ENCODE assay signal across 8 cellular contexts in the genomic region with DNA sequence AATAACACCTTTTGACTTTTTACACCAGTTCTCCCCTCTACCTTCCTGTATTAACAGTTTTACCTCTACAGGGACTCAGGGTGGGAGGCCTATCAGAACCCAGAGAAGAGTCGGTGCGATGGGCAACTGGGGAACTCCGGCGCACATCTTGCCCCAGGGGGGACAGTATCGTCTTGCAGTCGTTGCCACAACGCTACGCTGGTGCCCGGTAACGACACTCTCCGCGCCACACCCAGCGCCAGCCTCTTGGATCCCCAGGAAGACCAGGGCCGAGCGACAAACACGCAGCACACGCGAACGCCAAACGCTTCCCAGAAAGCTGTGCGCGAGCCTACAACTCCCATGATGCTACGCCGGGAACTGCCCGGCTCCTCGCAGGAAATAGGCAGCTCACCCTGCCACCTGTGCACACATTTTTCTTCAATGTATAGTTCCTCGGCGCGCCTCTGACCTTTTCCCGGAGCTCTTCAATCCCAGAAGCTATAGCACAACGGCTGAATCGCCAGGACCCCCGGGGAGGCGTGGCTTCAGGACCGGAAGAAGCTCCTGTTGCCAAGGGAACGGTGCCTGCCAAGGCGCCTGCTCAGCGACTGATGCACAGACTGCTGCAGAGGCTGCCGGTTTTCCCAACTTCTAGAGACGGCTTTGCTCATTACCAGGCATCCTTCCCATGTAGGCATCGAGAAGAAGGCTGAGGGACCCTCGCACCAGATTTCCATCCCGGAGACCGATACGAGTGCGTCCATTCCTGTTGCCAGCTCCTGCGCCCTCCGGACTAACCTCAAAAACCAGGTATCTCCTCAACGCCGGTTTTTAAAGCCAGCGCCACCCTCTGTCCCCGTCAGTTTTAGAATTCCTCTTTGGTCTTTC. TPM values are rescaled to one million over a fixed set of nuclear protein-coding genes. Genes with fewer than 3 reads are reported as not detected.
DNase-seq lines count a peak whose midpoint lies in the region; ATAC-seq and TF ChIP-seq lines count a peak whose summit lies in the region.

A gene with protein sequence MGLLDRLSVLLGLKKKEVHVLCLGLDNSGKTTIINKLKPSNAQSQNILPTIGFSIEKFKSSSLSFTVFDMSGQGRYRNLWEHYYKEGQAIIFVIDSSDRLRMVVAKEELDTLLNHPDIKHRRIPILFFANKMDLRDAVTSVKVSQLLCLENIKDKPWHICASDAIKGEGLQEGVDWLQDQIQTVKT (plus strand): TSS at position 573 of the 870 bp plus-strand sequence. CDS start 3,350 bp downstream, outside the sequence.

- WGBS in right lobe of liver (ENCODE audit: insufficient coverage, low coverage, low lambda C conversion rate, missing lambda C conversion rate) = 0% methylated on average over 27 of the region's 52 CpGs

- DNase-seq in CD4-positive, CD25-positive, alpha-beta regulatory T cell = peak; percentile 61 to 86 (median 77)
- DNase-seq in NCI-H69 (lab: John Stamatoyannopoulos, UW) (peak; percentile 96), dermis microvascular lymphatic vessel endothelial cell (ENCODE audit: low read depth in 2 of 2) (peak; percentile 50 to 78), right lobe of liver (peak; percentile 84 to 89 (median 88))
- peak; percentile 74 to 80 for DNase-seq in activated CD4-positive, alpha-beta T cell treated with anti-CD3 and anti-CD28 coated beads, Interleukin-2, amount 50 U/mL, for 48 hours
- peak; percentile 74 for DNase-seq in stimulated activated CD4-positive, alpha-beta T cell treated with anti-CD3 and anti-CD28 coated beads, Interleukin-4, amount 100 ng/mL, for 24 hours

- H3K27me3 Mint-ChIP-seq in CD4-positive, CD25-positive, alpha-beta regulatory T cell = peaks cover 3% of the 10 kb centered on the region

- H3K27ac ChIP-seq in CD4-positive, CD25-positive, alpha-beta regulatory T cell (ENCODE audit: insufficient read depth, low read length, poor library complexity, severe bottlenecking) = peak within 1 kb of the TSS; percentile 75
- H3K27ac ChIP-seq in right lobe of liver = peak within 1 kb of the TSS; percentile 38 to 72 (median 63)

- H3K4me3 ChIP-seq in CD4-positive, CD25-positive, alpha-beta regulatory T cell (ENCODE audit: low read depth, low read length) = peak within 1 kb of the TSS; percentile 90
- peak within 1 kb of the TSS; percentile 93 to 97 (median 93) for H3K4me3 ChIP-seq in right lobe of liver

- H3K9me3 ChIP-seq in CD4-positive, CD25-positive, alpha-beta regulatory T cell (ENCODE audit: control insufficient read depth in 2 of 2, low read length in 2 of 2) = no peaks in the 10 kb centered on the region
- H3K9me3 ChIP-seq in right lobe of liver = no peaks in the 10 kb centered on the region

- no peak for TF ChIP-seq CTCF in right lobe of liver (IDR thresholded peaks at IDR 0.05)

- no peaks in the 10 kb centered on the region for H3K36me3 Mint-ChIP-seq in CD4-positive, CD25-positive, alpha-beta regulatory T cell

- ATAC-seq in CD4-positive, CD25-positive, alpha-beta regulatory T cell (ENCODE audit: low read depth in 2 of 2) = peak; percentile 90
- peak; percentile 96 for ATAC-seq in GM19395 (IDR thresholded peaks at IDR 0.05; ENCODE audit: unreplicated experiment)
- ATAC-seq in HG03558 (IDR thresholded peaks at IDR 0.05; ENCODE audit: extremely low read depth, unreplicated experiment) = peak; percentile 94
- ATAC-seq in right lobe of liver = peak; percentile 98 to 99 (median 98)

- no peak for TF ChIP-seq POLR2A in right lobe of liver (IDR thresholded peaks at IDR 0.05)

- no peaks in the 10 kb centered on the region for H3K9me3 Mint-ChIP-seq in CD4-positive, CD25-positive, alpha-beta regulatory T cell

- intact Hi-C loops in right lobe of liver (cut with DNase I) = no loop called here

- peaks cover 4% of the 10 kb centered on the region for H3K27me3 ChIP-seq in CD4-positive, CD25-positive, alpha-beta regulatory T cell (ENCODE audit: control insufficient read depth, insufficient read depth, low read length)
- H3K27me3 ChIP-seq in right lobe of liver = no peaks in the 10 kb centered on the region

- peaks cover 17% of the 10 kb centered on the region for H3K4me1 ChIP-seq in CD4-positive, CD25-positive, alpha-beta regulatory T cell (ENCODE audit: control insufficient read depth, insufficient read depth, low read length, poor library complexity, severe bottlenecking)
- H3K4me1 ChIP-seq in right lobe of liver = peaks cover 0 to 6% (median 2%) of the 10 kb centered on the region in 4 donors

- peak within 1 kb of the TSS; percentile 95 to 97 (median 95) for H3K27ac Mint-ChIP-seq in CD4-positive, CD25-positive, alpha-beta regulatory T cell

- no peaks in the 10 kb centered on the region for H3K36me3 ChIP-seq in CD4-positive, CD25-positive, alpha-beta regulatory T cell (ENCODE audit: control insufficient read depth, insufficient read depth, low read length)
- H3K36me3 ChIP-seq in right lobe of liver = no peaks in the 10 kb centered on the region

- H3K4me3 Mint-ChIP-seq in CD4-positive, CD25-positive, alpha-beta regulatory T cell = peak within 1 kb of the TSS; percentile 96 to 99 (median 98)

- peaks cover 13 to 35% (median 22%) of the 10 kb centered on the region in 4 donors for H3K4me1 Mint-ChIP-seq in CD4-positive, CD25-positive, alpha-beta regulatory T cell

RNA-seq across cellular contexts. Expression of the gene that starts here (rescaled TPM):
- total RNA-seq in CD4-positive, CD25-positive, alpha-beta regulatory T cell = 1.7 TPM
- 1 to 10 TPM; 2.3 to 3.2 (median 2.9) TPM for polyA plus RNA-seq in CD4-positive, CD25-positive, alpha-beta regulatory T cell
- 3.8 and 4.5 TPM in 2 replicates for total RNA-seq in dermis microvascular lymphatic vessel endothelial cell
- 1 to 10 TPM; 1.4 to 3.3 (median 2.6) TPM for total RNA-seq in right lobe of liver

Comparison
In these comparisons a context has a peak if more than half of its experiments do, and no peak if none do; other contexts are left out.
1. Peak in every context shown above with its lines: DNase-seq, ATAC-seq, H3K4me3 ChIP-seq and H3K27ac ChIP-seq.